ENCODE assay signal across 1 cellular context in genomic region chr3:32577174-32577573, GRCh38.
TF ChIP-seq lines count a peak whose summit lies in the region.

No MANE protein-coding gene starts in this region.

TF ChIP-seq in GM12878, 131 proteins besides CTCF, POLR2A, EP300 and RAD21 (continued from another document):
- TF ChIP-seq E2F8 (IDR thresholded peaks at IDR 0.05; ENCODE audit: low read depth, partially characterized antibody), result no peak
- no peak for TF ChIP-seq ELK1 (IDR thresholded peaks at IDR 0.05; ENCODE audit: low read depth, low read length)
- no peak for TF ChIP-seq PBX3 (IDR thresholded peaks at IDR 0.05; ENCODE audit: insufficient replicate concordance, low read depth, low read length)
- TF ChIP-seq IKZF2 (IDR thresholded peaks at IDR 0.05), result no peak
- no peak for TF ChIP-seq CHD1 (IDR thresholded peaks at IDR 0.05; ENCODE audit: low read depth, low read length)
- TF ChIP-seq EZH2 (IDR thresholded peaks at IDR 0.05; ENCODE audit: borderline replicate concordance, control insufficient read depth, low read depth, low read length), result no peak
